In genomic region chr12:48156648-48157015, GRCh38 we compare ENCODE assay signal across 8 cellular contexts. TPM values are rescaled to one million over a fixed set of nuclear protein-coding genes. Genes with fewer than 3 reads are reported as not detected.
DNase-seq lines count a peak whose midpoint lies in the region; ATAC-seq and TF ChIP-seq lines count a peak whose summit lies in the region.

No MANE protein-coding gene starts in this region.

- peaks cover 0 to 34% (median 8%) of the 10 kb centered on the region in 3 donors for H3K36me3 Mint-ChIP-seq in CD8-positive, alpha-beta memory T cell
- H3K36me3 Mint-ChIP-seq in osteocyte (ENCODE audit: unreplicated experiment): peaks cover 15% of the 10 kb centered on the region

- peak overlapping the region; percentile 88 for H3K27ac ChIP-seq in CD8-positive, alpha-beta memory T cell (ENCODE audit: low read depth, low read length)
- H3K27ac ChIP-seq in Peyer's patch: peak overlapping the region; percentile 82 to 89 (median 88)

- no peak for TF ChIP-seq POLR2A in Peyer's patch (IDR thresholded peaks at IDR 0.05)

- peaks cover 20% of the 10 kb centered on the region for H3K4me1 ChIP-seq in CD8-positive, alpha-beta memory T cell (ENCODE audit: insufficient read depth, low read length)
- H3K4me1 ChIP-seq in Peyer's patch: peaks cover 0 to 10% (median 3%) of the 10 kb centered on the region in 4 donors

- peak overlapping the region; percentile 95 to 99 (median 98) for H3K4me3 Mint-ChIP-seq in CD8-positive, alpha-beta memory T cell
- peak overlapping the region; percentile 93 for H3K4me3 Mint-ChIP-seq in osteocyte (ENCODE audit: unreplicated experiment)

- H3K4me3 ChIP-seq in CD8-positive, alpha-beta memory T cell (ENCODE audit: low read length): peak overlapping the region; percentile 96
- H3K4me3 ChIP-seq in Peyer's patch: peak overlapping the region; percentile 60 to 95 (median 84)
- H3K4me3 ChIP-seq in epithelial cell of proximal tubule (ENCODE audit: low read depth, low read length): peak overlapping the region; percentile 99

- no peaks in the 10 kb centered on the region for H3K27me3 ChIP-seq in CD8-positive, alpha-beta memory T cell (ENCODE audit: insufficient read depth, low read length, poor library complexity, severe bottlenecking)
- H3K27me3 ChIP-seq in Peyer's patch: no peaks in the 10 kb centered on the region

- DNase-seq in CD8-positive, alpha-beta memory T cell: no peak
- DNase-seq in Peyer's patch (no peak), epithelial cell of proximal tubule (ENCODE audit: low read depth) (no peak), osteocyte (ENCODE audit: extremely low spot score, unreplicated experiment) (no peak), D341Med (ENCODE audit: low spot score) (no peak), GF-D8 (lab: John Stamatoyannopoulos, UW) (no peak), activated gamma-delta T cell (lab: John Stamatoyannopoulos, UW) (no peak)

- no peaks in the 10 kb centered on the region for H3K9me3 Mint-ChIP-seq in CD8-positive, alpha-beta memory T cell
- no peaks in the 10 kb centered on the region for H3K9me3 Mint-ChIP-seq in osteocyte (ENCODE audit: unreplicated experiment)

- H3K36me3 ChIP-seq in CD8-positive, alpha-beta memory T cell (ENCODE audit: insufficient read depth, low read length): peaks cover 16% of the 10 kb centered on the region
- H3K36me3 ChIP-seq in Peyer's patch: peaks cover 0 to 22% (median 0%) of the 10 kb centered on the region in 3 donors

- CTCF ChIA-PET in CD8-positive, alpha-beta memory T cell (lab: Charles Lee): interaction anchor here (0.7 to 2.1 kb wide), 8 partner anchors 9 to 463 kb away, joined by 3 to 11 read pairs (median 6); partner anchors contain the start of gene TMEM106C

- peaks cover 31 to 55% (median 41%) of the 10 kb centered on the region in 3 donors for H3K4me1 Mint-ChIP-seq in CD8-positive, alpha-beta memory T cell
- H3K4me1 Mint-ChIP-seq in osteocyte (ENCODE audit: unreplicated experiment): peaks cover 16% of the 10 kb centered on the region

- POLR2A ChIA-PET in CD8-positive, alpha-beta memory T cell (lab: Charles Lee): interaction anchor here (0.6 to 1.9 kb wide), 4 partner anchors 28 to 251 kb away, joined by 5 to 17 read pairs (median 11); partner anchors contain the start of gene SENP1

- TF ChIP-seq CTCF in Peyer's patch (IDR thresholded peaks at IDR 0.05) (no peak), epithelial cell of proximal tubule (conservative IDR thresholded peaks at IDR 0.05; ENCODE audit: low read depth, low read length) (no peak), osteocyte (IDR thresholded peaks at IDR 0.05) (no peak)

- ATAC-seq in HG03378 (IDR thresholded peaks at IDR 0.05; ENCODE audit: unreplicated experiment): no peak

- peak overlapping the region; percentile 91 to 99 (median 98) for H3K27ac Mint-ChIP-seq in CD8-positive, alpha-beta memory T cell
- H3K27ac Mint-ChIP-seq in osteocyte (ENCODE audit: unreplicated experiment): peak overlapping the region; percentile 84

- no peaks in the 10 kb centered on the region for H3K9me3 ChIP-seq in CD8-positive, alpha-beta memory T cell (ENCODE audit: low read length)
- no peaks in the 10 kb centered on the region for H3K9me3 ChIP-seq in Peyer's patch

- peaks cover 0 to 2% of the 10 kb centered on the region in 2 donors for H3K27me3 Mint-ChIP-seq in CD8-positive, alpha-beta memory T cell
- H3K27me3 Mint-ChIP-seq in osteocyte (ENCODE audit: unreplicated experiment): peaks cover 14% of the 10 kb centered on the region

RNA-seq across cellular contexts. Expression of gene ASB8, which starts 0.7 kb away (rescaled TPM):
- 10 to 100 TPM; 32.5 to 38.1 TPM for total RNA-seq in CD8-positive, alpha-beta memory T cell
- polyA plus RNA-seq in CD8-positive, alpha-beta memory T cell: 81.8 TPM
- total RNA-seq in Peyer's patch (10 to 100 TPM; 16.5 to 40.8 (median 33.7) TPM), epithelial cell of proximal tubule (8.6 and 13.6 TPM in 2 replicates), osteocyte (34.4 and 36.1 TPM in 2 replicates)

RNA-seq across cellular contexts. Expression of gene CCDC184, which starts 26.8 kb away (rescaled TPM):
- under 1 TPM; 0.72 to 0.97 TPM for total RNA-seq in CD8-positive, alpha-beta memory T cell
- 0.91 TPM for polyA plus RNA-seq in CD8-positive, alpha-beta memory T cell
- under 1 TPM in 1 of 4 donors, not detected in 3; 0.40 TPM for total RNA-seq in Peyer's patch
- total RNA-seq in epithelial cell of proximal tubule: 0.12 and 0.29 TPM in 2 replicates
- 0.29 and 0.32 TPM in 2 replicates for total RNA-seq in osteocyte

RNA-seq across cellular contexts. Expression of gene PFKM, which starts 37.5 kb away (rescaled TPM):
- total RNA-seq in CD8-positive, alpha-beta memory T cell: 10 to 100 TPM; 39.9 to 40.2 TPM
- polyA plus RNA-seq in CD8-positive, alpha-beta memory T cell: 5.4 TPM
- total RNA-seq in Peyer's patch: 10 to 100 TPM in 3 of 4 donors, 1 to 10 TPM in 1; 10.0 to 38.0 (median 27.0) TPM
- total RNA-seq in epithelial cell of proximal tubule: 23.9 and 42.5 TPM in 2 replicates
- total RNA-seq in osteocyte: 78.0 and 81.5 TPM in 2 replicates

RNA-seq across cellular contexts. Expression of gene OR10AD1, which starts 46.5 kb away (rescaled TPM):
- total RNA-seq in CD8-positive, alpha-beta memory T cell: not detected
- polyA plus RNA-seq in CD8-positive, alpha-beta memory T cell: not detected
- total RNA-seq in Peyer's patch (not detected), epithelial cell of proximal tubule (not detected in 2 replicates), osteocyte (not detected in 2 replicates)

RNA-seq across cellular contexts. Expression of gene SENP1, which starts 50.8 kb away (rescaled TPM):
- total RNA-seq in CD8-positive, alpha-beta memory T cell: 10 to 100 TPM; 57.3 to 58.8 TPM
- polyA plus RNA-seq in CD8-positive, alpha-beta memory T cell: 13.4 TPM
- total RNA-seq in Peyer's patch (10 to 100 TPM; 11.0 to 37.1 (median 16.9) TPM), epithelial cell of proximal tubule (10.3 and 15.5 TPM in 2 replicates), osteocyte (19.4 and 25.6 TPM in 2 replicates)
